27 cellular contexts compared by ENCODE assay signal in genomic region chr1:22953392-22954141, GRCh38. TPM values are rescaled to one million over a fixed set of nuclear protein-coding genes. Genes with fewer than 3 reads are reported as not detected.
DNase-seq lines count a peak whose midpoint lies in the region; ATAC-seq, FAIRE-seq and TF ChIP-seq lines count a peak whose summit lies in the region.
"Had no signal": no experiment of that assay in that cellular context is flagged by ENCODE, and none has a peak within 500 bp of the region (broad histone marks: within the 10 kb centered on the region; RNA-seq: fewer than 3 reads in every experiment).

No MANE protein-coding gene starts in this region.

- H2AFZ ChIP-seq in H1 (ENCODE audit: low read length): no peak overlapping the region

- no peaks in the 10 kb centered on the region for H3K36me3 Mint-ChIP-seq in progenitor cell of endocrine pancreas (ENCODE audit: insufficient read depth)

- H3K9me3 Mint-ChIP-seq in progenitor cell of endocrine pancreas (ENCODE audit: low read depth): no peaks in the 10 kb centered on the region
- H3K9me3 Mint-ChIP-seq: activated naive CD8-positive, alpha-beta T cell treated with anti-CD3 and anti-CD28 coated beads, Interleukin-2, amount 50 U/mL, for 24 hours had no signal

- H3K27me3 ChIP-seq in left ventricle myocardium inferior (ENCODE audit: low read depth) (peaks cover 88% of the 10 kb centered on the region), right atrium auricular region (peaks cover 0 to 6% of the 10 kb centered on the region in 2 donors), H1 (replicated peaks in 1 of 4; ENCODE audit: control insufficient read depth in 3 of 4, extremely low read depth in 1 of 4, insufficient read depth in 3 of 4, low read length in 3 of 4) (peaks cover 0 to 15% (median 6%) of the 10 kb centered on the region in 4 experiments; a peak in 4 of 7 replicates), upper lobe of left lung (peaks cover 0 to 21% (median 10%) of the 10 kb centered on the region in 4 donors)

- H3K9me3 ChIP-seq in left ventricle myocardium inferior (replicated peaks): no peaks in the 10 kb centered on the region
- H3K9me3 ChIP-seq in right atrium auricular region: no peaks in the 10 kb centered on the region
- no peaks in the 10 kb centered on the region for H3K9me3 ChIP-seq in H1 (ENCODE audit: insufficient read depth in 2 of 2, low read depth in 1 of 2, low read length in 1 of 2)
- no peaks in the 10 kb centered on the region for H3K9me3 ChIP-seq in mucosa of descending colon
- no peaks in the 10 kb centered on the region for H3K9me3 ChIP-seq in upper lobe of left lung
- H3K9me3 ChIP-seq: BE2C had no signal

- H3K27me3 Mint-ChIP-seq in progenitor cell of endocrine pancreas: peaks cover 6% of the 10 kb centered on the region

- no peak for DNase-seq in left ventricle myocardium inferior
- DNase-seq in right atrium auricular region (ENCODE audit: low spot score): no peak
- no peak for DNase-seq in H1 (ENCODE audit: low read depth in 1 of 2, low spot score in 2 of 2)
- no peak for DNase-seq in mucosa of descending colon
- DNase-seq in upper lobe of left lung: peak; percentile 16 to 84
- no peak for DNase-seq in superior temporal gyrus (ENCODE audit: extremely low spot score)
- DNase-seq in progenitor cell of endocrine pancreas (ENCODE audit: low spot score, unreplicated experiment): no peak
- DNase-seq in AG08396 (ENCODE audit: low spot score): no peak
- DNase-seq: activated CD4-positive, CD25-positive, alpha-beta regulatory T cell treated with anti-CD3 and anti-CD28 coated beads, Interleukin-2, amount 50 U/mL, for 72 hours; activated naive CD8-positive, alpha-beta T cell treated with anti-CD3 and anti-CD28 coated beads, Interleukin-2, amount 50 U/mL, for 24 hours; activated T-cell treated with anti-CD3 and anti-CD28 coated beads, Interleukin-2, amount 50 U/mL, for 1 hour; BE2C; glutamatergic neuron; kidney glomerular epithelial cell; NCI-H446 treated with DMSO at 0.1 percent for 48 hours; psoas muscle; stomach; T-helper 17 cell; trophoblast cell had no signal

- peak; percentile 33 for ATAC-seq in mucosa of descending colon
- ATAC-seq in upper lobe of left lung (ENCODE audit: low FRiP score in 2 of 2): peak in 1 of 2 donors; percentile 29
- ATAC-seq: activated naive CD8-positive, alpha-beta T cell treated with anti-CD3 and anti-CD28 coated beads, Interleukin-2, amount 50 U/mL, for 24 hours; GM12878; psoas muscle; SK-N-SH treated with all-trans-retinoic acid at 6 μM for 48 hours; T-helper 17 cell had no signal

- no peak overlapping the region; the same call in 1 of the 2 replicates for H4K8ac ChIP-seq in H1 (ENCODE audit: extremely low read depth, insufficient read depth, low read length)

- H3K4me1 ChIP-seq in left ventricle myocardium inferior (no peaks in the 10 kb centered on the region), right atrium auricular region (peaks cover 0 to 6% of the 10 kb centered on the region in 2 donors), H1 (replicated peaks in 1 of 4; ENCODE audit: control insufficient read depth in 3 of 4, insufficient read depth in 4 of 4, low read length in 3 of 4) (no peaks in the 10 kb centered on the region), mucosa of descending colon (ENCODE audit: low read depth) (no peaks in the 10 kb centered on the region), upper lobe of left lung (peaks cover 0 to 11% (median 0%) of the 10 kb centered on the region in 4 donors)
- H3K4me1 ChIP-seq: BE2C, psoas muscle had no signal

- TF ChIP-seq CTCF in left ventricle myocardium inferior (IDR thresholded peaks at IDR 0.05; ENCODE audit: borderline replicate concordance) (no peak), right atrium auricular region (IDR thresholded peaks at IDR 0.05) (no peak), H1 (IDR thresholded peaks at IDR 0.05; ENCODE audit: control extremely low read depth in 1 of 3, insufficient read depth in 1 of 3, low read depth in 1 of 3, low read length in 3 of 3) (no peak), mucosa of descending colon (IDR thresholded peaks at IDR 0.05) (no peak), upper lobe of left lung (IDR thresholded peaks at IDR 0.05) (no peak), progenitor cell of endocrine pancreas (IDR thresholded peaks at IDR 0.05; ENCODE audit: unreplicated experiment) (no peak)

- no peak overlapping the region for H2BK5ac ChIP-seq in H1 (ENCODE audit: low read depth, low read length)

- H4K20me1 ChIP-seq in H1 (replicated peaks in 1 of 2; ENCODE audit: control insufficient read depth in 1 of 2, insufficient read depth in 2 of 2, low read length in 2 of 2): no peaks in the 10 kb centered on the region

- no peaks in the 10 kb centered on the region for H3K4me1 Mint-ChIP-seq in progenitor cell of endocrine pancreas (ENCODE audit: low read depth)
- H3K4me1 Mint-ChIP-seq: activated naive CD8-positive, alpha-beta T cell treated with anti-CD3 and anti-CD28 coated beads, Interleukin-2, amount 50 U/mL, for 24 hours; T-helper 17 cell had no signal

- H3K4me3 Mint-ChIP-seq in progenitor cell of endocrine pancreas (ENCODE audit: low read depth): no peak overlapping the region
- H3K4me3 Mint-ChIP-seq: activated naive CD8-positive, alpha-beta T cell treated with anti-CD3 and anti-CD28 coated beads, Interleukin-2, amount 50 U/mL, for 24 hours; T-helper 17 cell had no signal

- no peak overlapping the region for H2AK5ac ChIP-seq in H1 (ENCODE audit: low read depth, low read length)

- H3K27ac ChIP-seq in left ventricle myocardium inferior (replicated peaks) (no peak overlapping the region), right atrium auricular region (no peak overlapping the region), H1 (ENCODE audit: low read depth, low read length) (no peak overlapping the region), upper lobe of left lung (no peak overlapping the region)
- H3K27ac ChIP-seq: HL-60, psoas muscle, skin epidermis, stomach had no signal

- TF ChIP-seq POLR2A in H1 (IDR thresholded peaks at IDR 0.05; ENCODE audit: control extremely low read depth in 1 of 2, low read depth in 2 of 2, low read length in 2 of 2) (no peak), upper lobe of left lung (IDR thresholded peaks at IDR 0.05) (no peak)

- H3K4ac ChIP-seq in H1 (replicated peaks; ENCODE audit: insufficient read length, low read depth, low read length): no peak overlapping the region

- no peak overlapping the region for H2BK120ac ChIP-seq in H1 (replicated peaks; ENCODE audit: low read depth, low read length)

- POLR2A ChIA-PET in H1 (lab: Charles Lee; ENCODE audit: partially characterized antibody): interaction anchor here (0.7 to 1.0 kb wide), 2 partner anchors 11 to 141 kb away, joined by 3 to 4 read pairs; no protein-coding TSS in a partner anchor

- H4K91ac ChIP-seq in H1 (replicated peaks; ENCODE audit: insufficient read length, low read length): no peak overlapping the region

- H3K14ac ChIP-seq in H1 (ENCODE audit: insufficient read length): no peak overlapping the region

- no peak overlapping the region for H3K27ac Mint-ChIP-seq in progenitor cell of endocrine pancreas
- H3K27ac Mint-ChIP-seq: activated naive CD8-positive, alpha-beta T cell treated with anti-CD3 and anti-CD28 coated beads, Interleukin-2, amount 50 U/mL, for 24 hours; T-helper 17 cell had no signal

- H3K36me3 ChIP-seq in left ventricle myocardium inferior (no peaks in the 10 kb centered on the region), right atrium auricular region (no peaks in the 10 kb centered on the region), H1 (ENCODE audit: control insufficient read depth in 2 of 4, insufficient read depth in 4 of 4, low read length in 3 of 4) (no peaks in the 10 kb centered on the region), mucosa of descending colon (ENCODE audit: low read depth) (no peaks in the 10 kb centered on the region), upper lobe of left lung (no peaks in the 10 kb centered on the region)
- H3K36me3 ChIP-seq: BE2C, stomach had no signal

- no peak overlapping the region for H3K23ac ChIP-seq in H1 (ENCODE audit: insufficient read length)

- peaks cover 2% of the 10 kb centered on the region; the same call in 1 of the 2 replicates for H3K23me2 ChIP-seq in H1 (ENCODE audit: low read depth, low read length)

- no peak overlapping the region for H2BK12ac ChIP-seq in H1 (ENCODE audit: low read depth, low read length)

- no peak for TF ChIP-seq RAD21 in H1 (IDR thresholded peaks at IDR 0.05 in 1 of 2, conservative IDR thresholded peaks at IDR 0.05 in 1 of 2; ENCODE audit: low read depth in 2 of 2, low read length in 2 of 2)

- H3K56ac ChIP-seq in H1 (replicated peaks; ENCODE audit: insufficient read length, low read depth, low read length): no peak overlapping the region

- H3K9ac ChIP-seq in H1 (replicated peaks in 1 of 4; ENCODE audit: extremely low read depth in 1 of 4, low read depth in 3 of 4, low read length in 3 of 4): no peak overlapping the region

- H3K4me3 ChIP-seq in left ventricle myocardium inferior: peak overlapping the region; percentile 43
- H3K4me3 ChIP-seq in right atrium auricular region: peak overlapping the region in 1 of 2 donors; percentile 3
- H3K4me3 ChIP-seq in H1 (ENCODE audit: extremely low read depth in 1 of 4, insufficient read depth in 2 of 4, low read depth in 3 of 4, low read length in 4 of 4): peak overlapping the region in 2 of 4 experiments; percentile 18 to 28; a peak in 4 of 8 replicates
- H3K4me3 ChIP-seq in mucosa of descending colon: no peak overlapping the region
- no peak overlapping the region for H3K4me3 ChIP-seq in upper lobe of left lung
- H3K4me3 ChIP-seq: GM12878, psoas muscle had no signal

- no peak overlapping the region for H2BK15ac ChIP-seq in H1 (ENCODE audit: low read length)

- H3K79me1 ChIP-seq in H1 (ENCODE audit: low read depth, low read length): no peaks in the 10 kb centered on the region

- WGBS in H1 (ENCODE audit: extremely low coverage in 1 of 2, insufficient coverage in 1 of 2, insufficient read length in 1 of 2, insufficient replicate concordance in 2 of 2, low coverage in 1 of 2, low lambda C conversion rate in 2 of 2, missing lambda C conversion rate in 1 of 2), 2 experiments: 79% methylated on average over 74 of the region's 89 CpGs; no CpG with 5 or more reads in 1 of the 2 experiments
- WGBS in upper lobe of left lung, 2 donors: 13 to 30% methylated on average over 8 to 30 of the region's 89 CpGs

- H2BK20ac ChIP-seq in H1 (ENCODE audit: low read length): no peak overlapping the region

- no peak overlapping the region for H4K5ac ChIP-seq in H1 (ENCODE audit: insufficient read length, low read depth, low read length)

- H3K18ac ChIP-seq in H1 (ENCODE audit: extremely low read depth, low read length): no peak overlapping the region

- no peak for FAIRE-seq in H1 (lab: Jason Lieb, UNC)
- FAIRE-seq: GM12878 had no signal

- no peak for TF ChIP-seq EP300 in H1 (IDR thresholded peaks at IDR 0.05; ENCODE audit: borderline replicate concordance in 1 of 2, low read depth in 2 of 2, low read length in 2 of 2)
- TF ChIP-seq EP300 in upper lobe of left lung (IDR thresholded peaks at IDR 0.05): no peak

- CTCF ChIA-PET in H1 (lab: Charles Lee; ENCODE audit: partially characterized antibody): interaction anchor here (1.3 to 4.1 kb wide), 2 partner anchors 11 to 288 kb away, joined by 3 to 21 read pairs; no protein-coding TSS in a partner anchor

- intact Hi-C loops in left ventricle myocardium inferior (cut with micrococcal nuclease): no loop called here
- intact Hi-C loops in mucosa of descending colon (cut with DNase I, micrococcal nuclease): no loop called here

- no peaks in the 10 kb centered on the region for H3K79me2 ChIP-seq in H1 (ENCODE audit: control insufficient read depth in 1 of 2, insufficient read depth in 2 of 2, low read length in 2 of 2)

- H3K4me2 ChIP-seq in H1 (ENCODE audit: insufficient read depth in 1 of 2, low read depth in 2 of 2, low read length in 2 of 2): peak overlapping the region; percentile 38 to 54; a peak in 3 of 4 replicates

RNA-seq across cellular contexts. Expression of gene LACTBL1, which starts 19.1 kb away (rescaled TPM):
- total RNA-seq in left ventricle myocardium inferior: not detected
- total RNA-seq in right atrium auricular region: not detected
- total RNA-seq in H1 (2021; fragmentation: NEBNext Ultra II Directional; extraction: Animal tissue kit (Norgen Biotek cat#: 25700)): not detected in 2 replicates
- polyA plus RNA-seq in H1 (2011; rRNA removed): not detected in 2 replicates
- not detected for polyA plus RNA-seq in H1 (2011; cell fraction: cytosol; rRNA removed)
- not detected for polyA plus RNA-seq in H1 (2011; cell fraction: nucleus; rRNA removed)
- not detected in 4 replicates for polyA plus RNA-seq in H1 (2012, experiment 1 of 2)
- polyA plus RNA-seq in H1 (2012, experiment 2 of 2): not detected
- polyA plus RNA-seq in H1 (2013, experiment 1 of 2): not detected
- not detected for polyA plus RNA-seq in H1 (2013, experiment 2 of 2)
- polyA minus RNA-seq in H1 (2011; rRNA and poly(A)+ RNA removed): not detected in 2 replicates
- polyA minus RNA-seq in H1 (2011; cell fraction: cytosol; rRNA and poly(A)+ RNA removed): not detected
- polyA minus RNA-seq in H1 (2011; cell fraction: nucleus; rRNA and poly(A)+ RNA removed): not detected
- not detected for total RNA-seq in mucosa of descending colon
- total RNA-seq in upper lobe of left lung: not detected
- not detected in 2 replicates for total RNA-seq in progenitor cell of endocrine pancreas
- total RNA-seq: cerebellum, Daoy, GM12878, lung microvascular endothelial cell, OCI-LY7, psoas muscle, stomach, T-helper 17 cell had no signal
- polyA plus RNA-seq: psoas muscle, stomach had no signal

Comparison
In these comparisons a context has a peak if more than half of its experiments do, and no peak if none do; other contexts are left out.
1. DNase-seq: peak in upper lobe of left lung (2 of 2); none in left ventricle myocardium inferior (single experiment), right atrium auricular region (single experiment), H1 (0 of 2), mucosa of descending colon (0 of 3), superior temporal gyrus (single experiment), progenitor cell of endocrine pancreas (single experiment) and AG08396 (single experiment).